In the genomic region with DNA sequence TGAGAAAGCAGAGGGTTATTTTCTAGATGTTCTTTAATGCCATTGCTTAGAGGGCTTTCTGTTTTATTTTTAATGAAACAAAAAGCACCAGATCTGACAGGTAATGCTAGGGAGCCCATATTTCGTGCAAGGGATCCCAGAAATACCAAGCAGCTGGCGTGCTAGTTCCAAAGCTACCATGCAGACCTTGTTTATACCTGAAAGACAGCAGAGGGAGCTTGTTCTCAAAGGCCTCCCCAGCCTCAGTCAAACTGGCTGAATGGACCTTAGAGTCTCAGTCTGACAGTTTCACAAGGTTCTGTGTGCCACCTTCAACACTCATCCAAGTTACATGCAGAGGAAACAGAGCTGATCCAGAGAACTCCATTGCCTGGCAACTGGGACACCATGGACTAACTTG, we compare ENCODE assay signal across 1 cellular context.
TF ChIP-seq lines count a peak whose summit lies in the region.

No MANE protein-coding gene starts in this region.

TF ChIP-seq in SK-N-SH treated with all-trans-retinoic acid at 6 μM for 48 hours, 23 proteins besides CTCF, POLR2A, EP300 and RAD21 (continued from another document):
- TF ChIP-seq, protein P1, sequence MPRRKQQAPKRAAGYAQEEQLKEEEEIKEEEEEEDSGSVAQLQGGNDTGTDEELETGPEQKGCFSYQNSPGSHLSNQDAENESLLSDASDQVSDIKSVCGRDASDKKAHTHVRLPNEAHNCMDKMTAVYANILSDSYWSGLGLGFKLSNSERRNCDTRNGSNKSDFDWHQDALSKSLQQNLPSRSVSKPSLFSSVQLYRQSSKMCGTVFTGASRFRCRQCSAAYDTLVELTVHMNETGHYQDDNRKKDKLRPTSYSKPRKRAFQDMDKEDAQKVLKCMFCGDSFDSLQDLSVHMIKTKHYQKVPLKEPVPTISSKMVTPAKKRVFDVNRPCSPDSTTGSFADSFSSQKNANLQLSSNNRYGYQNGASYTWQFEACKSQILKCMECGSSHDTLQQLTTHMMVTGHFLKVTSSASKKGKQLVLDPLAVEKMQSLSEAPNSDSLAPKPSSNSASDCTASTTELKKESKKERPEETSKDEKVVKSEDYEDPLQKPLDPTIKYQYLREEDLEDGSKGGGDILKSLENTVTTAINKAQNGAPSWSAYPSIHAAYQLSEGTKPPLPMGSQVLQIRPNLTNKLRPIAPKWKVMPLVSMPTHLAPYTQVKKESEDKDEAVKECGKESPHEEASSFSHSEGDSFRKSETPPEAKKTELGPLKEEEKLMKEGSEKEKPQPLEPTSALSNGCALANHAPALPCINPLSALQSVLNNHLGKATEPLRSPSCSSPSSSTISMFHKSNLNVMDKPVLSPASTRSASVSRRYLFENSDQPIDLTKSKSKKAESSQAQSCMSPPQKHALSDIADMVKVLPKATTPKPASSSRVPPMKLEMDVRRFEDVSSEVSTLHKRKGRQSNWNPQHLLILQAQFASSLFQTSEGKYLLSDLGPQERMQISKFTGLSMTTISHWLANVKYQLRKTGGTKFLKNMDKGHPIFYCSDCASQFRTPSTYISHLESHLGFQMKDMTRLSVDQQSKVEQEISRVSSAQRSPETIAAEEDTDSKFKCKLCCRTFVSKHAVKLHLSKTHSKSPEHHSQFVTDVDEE (CRISPR knock-in tag; IDR thresholded peaks at IDR 0.05) = no peak
- TF ChIP-seq ZFP3 (CRISPR knock-in tag; IDR thresholded peaks at IDR 0.05) (no peak), TCF4 (CRISPR knock-in tag; IDR thresholded peaks at IDR 0.05; ENCODE audit: borderline replicate concordance) (no peak), SNAI2 (CRISPR knock-in tag; IDR thresholded peaks at IDR 0.05) (no peak), PPARA (CRISPR knock-in tag; IDR thresholded peaks at IDR 0.05; ENCODE audit: borderline replicate concordance) (no peak), TOX (CRISPR knock-in tag; IDR thresholded peaks at IDR 0.05; ENCODE audit: borderline replicate concordance) (no peak), ZNF70 (CRISPR knock-in tag; IDR thresholded peaks at IDR 0.05) (no peak), CSDC2 (CRISPR knock-in tag; IDR thresholded peaks at IDR 0.05) (no peak), ZC3H10 (CRISPR knock-in tag; IDR thresholded peaks at IDR 0.05) (no peak), ESRRG (CRISPR knock-in tag; IDR thresholded peaks at IDR 0.05) (no peak)
- TF ChIP-seq, protein P2, sequence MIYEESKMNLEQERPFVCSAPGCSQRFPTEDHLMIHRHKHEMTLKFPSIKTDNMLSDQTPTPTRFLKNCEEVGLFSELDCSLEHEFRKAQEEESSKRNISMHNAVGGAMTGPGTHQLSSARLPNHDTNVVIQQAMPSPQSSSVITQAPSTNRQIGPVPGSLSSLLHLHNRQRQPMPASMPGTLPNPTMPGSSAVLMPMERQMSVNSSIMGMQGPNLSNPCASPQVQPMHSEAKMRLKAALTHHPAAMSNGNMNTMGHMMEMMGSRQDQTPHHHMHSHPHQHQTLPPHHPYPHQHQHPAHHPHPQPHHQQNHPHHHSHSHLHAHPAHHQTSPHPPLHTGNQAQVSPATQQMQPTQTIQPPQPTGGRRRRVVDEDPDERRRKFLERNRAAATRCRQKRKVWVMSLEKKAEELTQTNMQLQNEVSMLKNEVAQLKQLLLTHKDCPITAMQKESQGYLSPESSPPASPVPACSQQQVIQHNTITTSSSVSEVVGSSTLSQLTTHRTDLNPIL (CRISPR knock-in tag; IDR thresholded peaks at IDR 0.05; ENCODE audit: low read depth) = no peak
- TF ChIP-seq, protein P3, sequence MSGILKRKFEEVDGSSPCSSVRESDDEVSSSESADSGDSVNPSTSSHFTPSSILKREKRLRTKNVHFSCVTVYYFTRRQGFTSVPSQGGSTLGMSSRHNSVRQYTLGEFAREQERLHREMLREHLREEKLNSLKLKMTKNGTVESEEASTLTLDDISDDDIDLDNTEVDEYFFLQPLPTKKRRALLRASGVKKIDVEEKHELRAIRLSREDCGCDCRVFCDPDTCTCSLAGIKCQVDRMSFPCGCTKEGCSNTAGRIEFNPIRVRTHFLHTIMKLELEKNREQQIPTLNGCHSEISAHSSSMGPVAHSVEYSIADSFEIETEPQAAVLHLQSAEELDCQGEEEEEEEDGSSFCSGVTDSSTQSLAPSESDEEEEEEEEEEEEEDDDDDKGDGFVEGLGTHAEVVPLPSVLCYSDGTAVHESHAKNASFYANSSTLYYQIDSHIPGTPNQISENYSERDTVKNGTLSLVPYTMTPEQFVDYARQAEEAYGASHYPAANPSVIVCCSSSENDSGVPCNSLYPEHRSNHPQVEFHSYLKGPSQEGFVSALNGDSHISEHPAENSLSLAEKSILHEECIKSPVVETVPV (CRISPR knock-in tag; IDR thresholded peaks at IDR 0.05) = no peak
- TF ChIP-seq, protein P4, sequence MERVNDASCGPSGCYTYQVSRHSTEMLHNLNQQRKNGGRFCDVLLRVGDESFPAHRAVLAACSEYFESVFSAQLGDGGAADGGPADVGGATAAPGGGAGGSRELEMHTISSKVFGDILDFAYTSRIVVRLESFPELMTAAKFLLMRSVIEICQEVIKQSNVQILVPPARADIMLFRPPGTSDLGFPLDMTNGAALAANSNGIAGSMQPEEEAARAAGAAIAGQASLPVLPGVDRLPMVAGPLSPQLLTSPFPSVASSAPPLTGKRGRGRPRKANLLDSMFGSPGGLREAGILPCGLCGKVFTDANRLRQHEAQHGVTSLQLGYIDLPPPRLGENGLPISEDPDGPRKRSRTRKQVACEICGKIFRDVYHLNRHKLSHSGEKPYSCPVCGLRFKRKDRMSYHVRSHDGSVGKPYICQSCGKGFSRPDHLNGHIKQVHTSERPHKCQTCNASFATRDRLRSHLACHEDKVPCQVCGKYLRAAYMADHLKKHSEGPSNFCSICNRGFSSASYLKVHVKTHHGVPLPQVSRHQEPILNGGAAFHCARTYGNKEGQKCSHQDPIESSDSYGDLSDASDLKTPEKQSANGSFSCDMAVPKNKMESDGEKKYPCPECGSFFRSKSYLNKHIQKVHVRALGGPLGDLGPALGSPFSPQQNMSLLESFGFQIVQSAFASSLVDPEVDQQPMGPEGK (CRISPR knock-in tag; IDR thresholded peaks at IDR 0.05; ENCODE audit: borderline replicate concordance) = no peak
